Comparison of ENCODE assay signal across 12 cellular contexts in genomic region chr17:66963521-66964082, GRCh38. TPM values are rescaled to one million over a fixed set of nuclear protein-coding genes. Genes with fewer than 3 reads are reported as not detected.
DNase-seq lines count a peak whose midpoint lies in the region; ATAC-seq, FAIRE-seq and TF ChIP-seq lines count a peak whose summit lies in the region.
"Had no signal": no experiment of that assay in that cellular context is flagged by ENCODE, and none has a peak within 500 bp of the region (broad histone marks: within the 10 kb centered on the region; RNA-seq: fewer than 3 reads in every experiment).

No MANE protein-coding gene starts in this region.

- no peaks in the 10 kb centered on the region for H3K9me3 ChIP-seq in CD4-positive, alpha-beta memory T cell (ENCODE audit: control insufficient read depth in 1 of 2, low read length in 2 of 2)
- no peaks in the 10 kb centered on the region for H3K9me3 ChIP-seq in HUES64 (ENCODE audit: insufficient read depth, low read depth, low read length)
- no peaks in the 10 kb centered on the region for H3K9me3 ChIP-seq in astrocyte (ENCODE audit: insufficient read depth, low read depth, low read length)
- no peaks in the 10 kb centered on the region for H3K9me3 ChIP-seq in mesenchymal stem cell (ENCODE audit: control insufficient read depth, low read length)
- no peaks in the 10 kb centered on the region for H3K9me3 ChIP-seq in ascending aorta
- H3K9me3 ChIP-seq: left lung, SJCRH30 had no signal

- no peaks in the 10 kb centered on the region for H3K79me2 ChIP-seq in astrocyte (ENCODE audit: insufficient read depth, low read length)

- H3K14ac ChIP-seq in mesenchymal stem cell (ENCODE audit: low read length in 2 of 2): no peak overlapping the region

- FAIRE-seq in astrocyte (lab: Jason Lieb, UNC): no peak

- H3K9ac ChIP-seq in HUES64 (ENCODE audit: low read depth, low read length): no peak overlapping the region
- no peak overlapping the region for H3K9ac ChIP-seq in astrocyte (ENCODE audit: low read length)
- no peak overlapping the region for H3K9ac ChIP-seq in mesenchymal stem cell (ENCODE audit: low read length)

- intact Hi-C loops in CD4-positive, alpha-beta memory T cell (cut with micrococcal nuclease): no loop called here
- intact Hi-C loops in ascending aorta (cut with DNase I): no loop called here

- H3K27me3 ChIP-seq in CD4-positive, alpha-beta memory T cell (ENCODE audit: insufficient read depth, low read length): peaks cover 9% of the 10 kb centered on the region
- H3K27me3 ChIP-seq in HUES64 (ENCODE audit: insufficient read depth, low read length): peaks cover 58% of the 10 kb centered on the region
- H3K27me3 ChIP-seq in astrocyte (ENCODE audit: insufficient read depth, low read length): peaks cover 49% of the 10 kb centered on the region
- peaks cover 73 to 78% of the 10 kb centered on the region in 2 experiments for H3K27me3 ChIP-seq in mesenchymal stem cell (ENCODE audit: control insufficient read depth in 1 of 2, insufficient read depth in 1 of 2, low read length in 2 of 2)
- peaks cover 8% of the 10 kb centered on the region for H3K27me3 ChIP-seq in ascending aorta

- no peak overlapping the region for H2BK12ac ChIP-seq in mesenchymal stem cell (ENCODE audit: low read length in 2 of 2)

- no peak overlapping the region for H2AK5ac ChIP-seq in mesenchymal stem cell (ENCODE audit: low read length, severe bottlenecking)

- H2AFZ ChIP-seq in astrocyte (ENCODE audit: low read depth, low read length) (no peak overlapping the region), mesenchymal stem cell (ENCODE audit: low read depth, low read length) (no peak overlapping the region)

- H2BK5ac ChIP-seq in mesenchymal stem cell (ENCODE audit: low read depth, low read length, poor library complexity, severe bottlenecking): no peak overlapping the region

- H3K4me3 Mint-ChIP-seq in CD4-positive, alpha-beta memory T cell: peak overlapping the region; percentile 13 to 75 (median 62)
- H3K4me3 Mint-ChIP-seq in astrocyte (ENCODE audit: unreplicated experiment): peak overlapping the region; percentile 77
- peak overlapping the region in 9 of 10 donors; percentile 55 to 80 (median 59) for H3K4me3 Mint-ChIP-seq in naive thymus-derived CD8-positive, alpha-beta T cell

- H3K36me3 ChIP-seq in CD4-positive, alpha-beta memory T cell (ENCODE audit: insufficient read depth, low read length): no peaks in the 10 kb centered on the region
- H3K36me3 ChIP-seq in HUES64 (ENCODE audit: insufficient read depth, low read length): no peaks in the 10 kb centered on the region
- no peaks in the 10 kb centered on the region for H3K36me3 ChIP-seq in astrocyte (ENCODE audit: insufficient read depth, low read length)
- H3K36me3 ChIP-seq in mesenchymal stem cell (ENCODE audit: control insufficient read depth in 1 of 2, insufficient read depth in 2 of 2, low read depth in 1 of 2, low read length in 2 of 2): no peaks in the 10 kb centered on the region
- no peaks in the 10 kb centered on the region for H3K36me3 ChIP-seq in ascending aorta
- H3K36me3 ChIP-seq: left lung, SJCRH30 had no signal

- peaks cover 9% of the 10 kb centered on the region for H3K4me1 ChIP-seq in CD4-positive, alpha-beta memory T cell (ENCODE audit: insufficient read depth, low read length)
- H3K4me1 ChIP-seq in HUES64 (ENCODE audit: insufficient read depth, low read length): peaks cover 9% of the 10 kb centered on the region; the same call in 1 of the 2 replicates
- peaks cover 4% of the 10 kb centered on the region for H3K4me1 ChIP-seq in astrocyte (ENCODE audit: insufficient read depth, low read length)
- H3K4me1 ChIP-seq in mesenchymal stem cell (ENCODE audit: control insufficient read depth, insufficient read depth, low read depth, low read length): peaks cover 19% of the 10 kb centered on the region
- peaks cover 0 to 3% of the 10 kb centered on the region in 2 donors for H3K4me1 ChIP-seq in ascending aorta

- H3K79me1 ChIP-seq in mesenchymal stem cell (replicated peaks; ENCODE audit: low read length, poor library complexity, severe bottlenecking): no peaks in the 10 kb centered on the region

- peaks cover 1 to 28% (median 16%) of the 10 kb centered on the region in 4 donors for H3K4me1 Mint-ChIP-seq in CD4-positive, alpha-beta memory T cell
- H3K4me1 Mint-ChIP-seq in astrocyte (ENCODE audit: low read depth, unreplicated experiment): no peaks in the 10 kb centered on the region
- peaks cover 6 to 16% (median 15%) of the 10 kb centered on the region in 4 donors for H3K4me1 Mint-ChIP-seq in naive thymus-derived CD8-positive, alpha-beta T cell

- H3K18ac ChIP-seq in mesenchymal stem cell (ENCODE audit: low read depth in 1 of 2, low read length in 2 of 2): no peak overlapping the region

- H3K4ac ChIP-seq in mesenchymal stem cell (ENCODE audit: low read depth in 1 of 2, low read length in 2 of 2): no peak overlapping the region

- no peaks in the 10 kb centered on the region for H3K9me3 Mint-ChIP-seq in CD4-positive, alpha-beta memory T cell
- H3K9me3 Mint-ChIP-seq in astrocyte (ENCODE audit: unreplicated experiment): no peaks in the 10 kb centered on the region
- H3K9me3 Mint-ChIP-seq in naive thymus-derived CD8-positive, alpha-beta T cell: peaks cover 0 to 2% (median 0%) of the 10 kb centered on the region in 9 donors

- H3K36me3 Mint-ChIP-seq in CD4-positive, alpha-beta memory T cell: no peaks in the 10 kb centered on the region
- H3K36me3 Mint-ChIP-seq in astrocyte (ENCODE audit: low read depth, unreplicated experiment): no peaks in the 10 kb centered on the region
- H3K36me3 Mint-ChIP-seq in naive thymus-derived CD8-positive, alpha-beta T cell: peaks cover 0 to 12% (median 0%) of the 10 kb centered on the region in 3 donors
- H3K36me3 Mint-ChIP-seq: IgD-negative memory B cell had no signal

- peaks cover 41 to 47% of the 10 kb centered on the region in 2 donors for H3K27me3 Mint-ChIP-seq in CD4-positive, alpha-beta memory T cell
- peaks cover 69% of the 10 kb centered on the region for H3K27me3 Mint-ChIP-seq in astrocyte (ENCODE audit: low read depth, unreplicated experiment)
- peaks cover 35 to 70% (median 54%) of the 10 kb centered on the region in 5 donors for H3K27me3 Mint-ChIP-seq in naive thymus-derived CD8-positive, alpha-beta T cell

- CTCF ChIA-PET in CD4-positive, alpha-beta memory T cell (lab: Charles Lee; ENCODE audit: partially characterized antibody): no interaction called here

- TF ChIP-seq CTCF in astrocyte (IDR thresholded peaks at IDR 0.05; ENCODE audit: insufficient read depth, low read depth, low read length) (no peak), ascending aorta (IDR thresholded peaks at IDR 0.05) (no peak)

- WGBS in HUES64: 18% methylated on average over 11 of the region's 11 CpGs
- 25% methylated on average over 11 of the region's 11 CpGs for WGBS in mesenchymal stem cell

- H2BK15ac ChIP-seq in mesenchymal stem cell (ENCODE audit: low read depth, poor library complexity, severe bottlenecking): no peak overlapping the region

- no peak overlapping the region for H3K23ac ChIP-seq in mesenchymal stem cell (ENCODE audit: low read length in 2 of 2)

- H4K91ac ChIP-seq in mesenchymal stem cell (ENCODE audit: low read length): no peak overlapping the region

- POLR2A ChIA-PET in CD4-positive, alpha-beta memory T cell (lab: Charles Lee; ENCODE audit: partially characterized antibody): no interaction called here
- POLR2A ChIA-PET in naive thymus-derived CD8-positive, alpha-beta T cell (lab: Charles Lee): no interaction called here

- H4K8ac ChIP-seq in mesenchymal stem cell (ENCODE audit: low read length): no peak overlapping the region

- H2BK120ac ChIP-seq in mesenchymal stem cell (ENCODE audit: low read depth, low read length): no peak overlapping the region

- no peak overlapping the region for H3K27ac ChIP-seq in CD4-positive, alpha-beta memory T cell (ENCODE audit: low read depth, low read length)
- H3K27ac ChIP-seq in HUES64 (ENCODE audit: low read depth, low read length) (no peak overlapping the region), astrocyte (ENCODE audit: low read depth, low read length) (no peak overlapping the region), mesenchymal stem cell (ENCODE audit: low read length, poor library complexity, severe bottlenecking) (no peak overlapping the region), ascending aorta (no peak overlapping the region)
- H3K27ac ChIP-seq: left lung, SJCRH30 had no signal

- H4K20me1 ChIP-seq in astrocyte (ENCODE audit: insufficient read depth, low read length): no peaks in the 10 kb centered on the region

- H3K4me2 ChIP-seq in astrocyte (ENCODE audit: low read length) (peak overlapping the region; percentile 85), mesenchymal stem cell (ENCODE audit: low read length, poor library complexity, severe bottlenecking) (no peak overlapping the region)

- no peak for DNase-seq in CD4-positive, alpha-beta memory T cell
- DNase-seq in astrocyte (ENCODE audit: low read depth) (no peak), NCI-H2196 treated with DMSO at 0.1 percent for 48 hours (lab: John Stamatoyannopoulos, UW; ENCODE audit: unreplicated experiment) (no peak), mesenchymal stem cell (no peak), cortex of kidney (lab: John Stamatoyannopoulos, UW) (no peak), ascending aorta (ENCODE audit: low spot score in 2 of 2) (no peak)
- no peak for DNase-seq in naive thymus-derived CD8-positive, alpha-beta T cell

- H3K27ac Mint-ChIP-seq in CD4-positive, alpha-beta memory T cell: no peak overlapping the region
- H3K27ac Mint-ChIP-seq in astrocyte (ENCODE audit: unreplicated experiment): no peak overlapping the region
- no peak overlapping the region for H3K27ac Mint-ChIP-seq in naive thymus-derived CD8-positive, alpha-beta T cell
- H3K27ac Mint-ChIP-seq: IgD-negative memory B cell had no signal

- no peak for ATAC-seq in naive thymus-derived CD8-positive, alpha-beta T cell
- ATAC-seq: left lung had no signal

- no peak overlapping the region for H3K4me3 ChIP-seq in CD4-positive, alpha-beta memory T cell (ENCODE audit: low read length in 2 of 2)
- peak overlapping the region; percentile 74 for H3K4me3 ChIP-seq in HUES64 (ENCODE audit: low read length)
- no peak overlapping the region for H3K4me3 ChIP-seq in astrocyte (ENCODE audit: insufficient read depth, low read depth, low read length)
- no peak overlapping the region for H3K4me3 ChIP-seq in mesenchymal stem cell (ENCODE audit: insufficient read depth in 1 of 2, low read depth in 1 of 2, low read length in 2 of 2)
- H3K4me3 ChIP-seq in ascending aorta: no peak overlapping the region
- H3K4me3 ChIP-seq: left lung had no signal

RNA-seq across cellular contexts. Expression of gene CACNG4, which starts 0.9 kb away (rescaled TPM):
- total RNA-seq in CD4-positive, alpha-beta memory T cell: not detected
- not detected for polyA plus RNA-seq in CD4-positive, alpha-beta memory T cell
- 4.1 TPM for polyA plus RNA-seq in HUES64 (2013, experiment 1 of 2)
- 5.6 TPM for polyA plus RNA-seq in HUES64 (2013, experiment 2 of 2)
- total RNA-seq in astrocyte: 1.3 and 5.8 TPM in 2 replicates
- total RNA-seq in naive thymus-derived CD8-positive, alpha-beta T cell: not detected
- not detected for polyA plus RNA-seq in naive thymus-derived CD8-positive, alpha-beta T cell
- polyA plus RNA-seq in mesenchymal stem cell (2013, experiment 1 of 2): 0.04 TPM
- 0.03 TPM for polyA plus RNA-seq in mesenchymal stem cell (2013, experiment 2 of 2)
- not detected for total RNA-seq in ascending aorta
- total RNA-seq: fibroblast of lung had no signal
- polyA plus RNA-seq: fibroblast of lung, IgD-negative memory B cell had no signal
